1 cellular context compared by ENCODE assay signal in genomic region chr7:91264083-91264923, GRCh38.
A peak's percentile ranks its signal among the peaks of the same experiment; 100 is the strongest.
TF ChIP-seq lines count a peak whose summit lies in the region.

TSS of gene FZD1 (plus strand) at chr7:91264433. CDS start at chr7:91264881, 448 bp downstream.

TF ChIP-seq in K562, 482 proteins besides CTCF, POLR2A, EP300 and RAD21 (continued from another document and continues in another):
- TF ChIP-seq ZNF175 (CRISPR knock-in tag; IDR thresholded peaks at IDR 0.05; ENCODE audit: low read depth) (peak; percentile 25; the same call in 1 of the 2 replicates), TGIF2 (CRISPR knock-in tag; IDR thresholded peaks at IDR 0.05) (0 out of 2 replicates have a peak, but pooled peaks have one; percentile 56), NFE2 (IDR thresholded peaks at IDR 0.05; ENCODE audit: low read depth) (0 out of 2 replicates have a peak, but pooled peaks have one; percentile 2), ILK (tag; IDR thresholded peaks at IDR 0.05; ENCODE audit: borderline replicate concordance, low read depth) (no peak), HCFC1 (IDR thresholded peaks at IDR 0.05; ENCODE audit: low read depth, low read length) (peak; percentile 63), TEAD4 (IDR thresholded peaks at IDR 0.05; ENCODE audit: low read length) (peak; percentile 43; the same call in 1 of the 2 replicates), TEAD4 (CRISPR knock-in tag; IDR thresholded peaks at IDR 0.05; ENCODE audit: borderline replicate concordance) (no peak), GATAD2A (IDR thresholded peaks at IDR 0.05) (0 out of 2 replicates have a peak, but pooled peaks have one; percentile 0), MAZ (CRISPR knock-in tag; conservative IDR thresholded peaks at IDR 0.05 in 1 of 2, IDR thresholded peaks at IDR 0.05 in 1 of 2) (peak; percentile 99), TCF7 (IDR thresholded peaks at IDR 0.05; ENCODE audit: borderline replicate concordance) (0 out of 2 replicates have a peak, but pooled peaks have one; percentile 54), TEAD2 (tag; IDR thresholded peaks at IDR 0.05) (no peak), MCM7 (IDR thresholded peaks at IDR 0.05) (no peak), ZNF384 (IDR thresholded peaks at IDR 0.05; ENCODE audit: low read depth, low read length) (peak; percentile 46), GATAD2B (IDR thresholded peaks at IDR 0.05; ENCODE audit: borderline replicate concordance) (peak; percentile 49; the same call in 1 of the 2 replicates), ZMIZ1 (IDR thresholded peaks at IDR 0.05; ENCODE audit: low read depth in 2 of 2, low read length in 2 of 2) (peak in 1 of 2 experiments; percentile 72; a peak in 1 of 4 replicates), MNT (conservative IDR thresholded peaks at IDR 0.05) (peak; percentile 81 to 89), IRF2 (CRISPR knock-in tag; IDR thresholded peaks at IDR 0.05) (no peak), ATF4 (CRISPR knock-in tag; IDR thresholded peaks at IDR 0.05) (no peak), REST (CRISPR knock-in tag; IDR thresholded peaks at IDR 0.05; ENCODE audit: low read depth) (no peak; the same call in 1 of the 2 replicates), TAF1 (IDR thresholded peaks at IDR 0.05; ENCODE audit: control insufficient read depth, extremely low read depth, insufficient read depth, low read length, severe bottlenecking) (peak; percentile 43), RCOR1 (IDR thresholded peaks at IDR 0.05; ENCODE audit: borderline replicate concordance in 1 of 2, low read depth in 2 of 2, low read length in 2 of 2) (peak; percentile 35 to 89; a peak in 3 of 4 replicates), CC2D1A (IDR thresholded peaks at IDR 0.05) (0 out of 2 replicates have a peak, but pooled peaks have one; percentile 57), NONO (IDR thresholded peaks at IDR 0.05; ENCODE audit: low read depth in 2 of 2, low read length in 1 of 2) (peak; percentile 82 to 89), CAMTA2 (CRISPR knock-in tag; conservative IDR thresholded peaks at IDR 0.05) (no peak), RBBP5 (IDR thresholded peaks at IDR 0.05; ENCODE audit: borderline replicate concordance, insufficient read depth, low read length, poor library complexity, severe bottlenecking) (peak; percentile 44), FOXA3 (CRISPR knock-in tag; conservative IDR thresholded peaks at IDR 0.05 in 1 of 2, IDR thresholded peaks at IDR 0.05 in 1 of 2) (no peak), JUND (IDR thresholded peaks at IDR 0.05; ENCODE audit: borderline replicate concordance, low read depth, low read length) (peak; percentile 61; the same call in 1 of the 2 replicates), JUND (tag; IDR thresholded peaks at IDR 0.05; ENCODE audit: borderline replicate concordance, low read depth, low read length) (peak; percentile 44; the same call in 1 of the 3 replicates), GATA2 (CRISPR knock-in tag; IDR thresholded peaks at IDR 0.05) (no peak), CBX3 (IDR thresholded peaks at IDR 0.05; ENCODE audit: borderline replicate concordance in 1 of 2, low read length in 2 of 2) (peak in 1 of 2 experiments; percentile 88; a peak in 1 of 3 replicates), KDM2B (CRISPR knock-in tag; IDR thresholded peaks at IDR 0.05) (peak; percentile 83), NCOA2 (IDR thresholded peaks at IDR 0.05; ENCODE audit: partially characterized antibody in 2 of 2) (peak in 1 of 2 experiments; percentile 100), RHOXF2B (CRISPR knock-in tag; conservative IDR thresholded peaks at IDR 0.05) (no peak), E2F3 (CRISPR knock-in tag; IDR thresholded peaks at IDR 0.05) (peak; percentile 59; the same call in 1 of the 2 replicates), ZKSCAN1 (IDR thresholded peaks at IDR 0.05; ENCODE audit: low read depth, low read length) (peak; percentile 76), CEBPG (CRISPR knock-in tag; IDR thresholded peaks at IDR 0.05) (no peak), CEBPG (tag; conservative IDR thresholded peaks at IDR 0.05 in 1 of 2, IDR thresholded peaks at IDR 0.05 in 1 of 2) (no peak), MEIS2 (IDR thresholded peaks at IDR 0.05; ENCODE audit: partially characterized antibody) (peak; percentile 56), KDM4B (IDR thresholded peaks at IDR 0.05; ENCODE audit: borderline replicate concordance in 2 of 2, low read depth in 1 of 2) (peak in 1 of 2 experiments; percentile 90; a peak in 1 of 4 replicates), KDM1A (IDR thresholded peaks at IDR 0.05) (peak; percentile 29 to 49; a peak in 2 of 4 replicates), STAG1 (CRISPR knock-in tag; IDR thresholded peaks at IDR 0.05; ENCODE audit: borderline replicate concordance) (no peak), ZNF431 (CRISPR knock-in tag; IDR thresholded peaks at IDR 0.05) (no peak), KHSRP (IDR thresholded peaks at IDR 0.05) (no peak), SP2 (IDR thresholded peaks at IDR 0.05; ENCODE audit: extremely low read depth, low read depth, low read length, poor library complexity, severe bottlenecking) (no peak), NRF1 (conservative IDR thresholded peaks at IDR 0.05 in 1 of 2, IDR thresholded peaks at IDR 0.05 in 1 of 2) (peak; percentile 69 to 78), SAFB (IDR thresholded peaks at IDR 0.05; ENCODE audit: borderline replicate concordance, low read depth, low read length) (0 out of 2 replicates have a peak, but pooled peaks have one; percentile 26), SREBF1 (IDR thresholded peaks at IDR 0.05; ENCODE audit: borderline replicate concordance, low read depth, low read length) (no peak), HNRNPLL (IDR thresholded peaks at IDR 0.05; ENCODE audit: low read depth, low read length, poor library complexity, severe bottlenecking) (peak; percentile 99), BDP1 (IDR thresholded peaks at IDR 0.05; ENCODE audit: insufficient read depth, insufficient read length) (no peak), SMARCA5 (IDR thresholded peaks at IDR 0.05) (peak; percentile 100), GMEB1 (CRISPR knock-in tag; IDR thresholded peaks at IDR 0.05) (peak; percentile 77), MYBL2 (IDR thresholded peaks at IDR 0.05; ENCODE audit: low read depth) (no peak), MYBL2 (CRISPR knock-in tag; IDR thresholded peaks at IDR 0.05; ENCODE audit: borderline replicate concordance) (no peak), GABPB1 (CRISPR knock-in tag; IDR thresholded peaks at IDR 0.05) (peak; percentile 76), ZNF232 (CRISPR knock-in tag; IDR thresholded peaks at IDR 0.05) (no peak), MCM5 (IDR thresholded peaks at IDR 0.05; ENCODE audit: low read depth) (no peak), TRIM24 (IDR thresholded peaks at IDR 0.05) (peak; percentile 69 to 86; a peak in 3 of 4 replicates)
- TF ChIP-seq, protein P1, sequence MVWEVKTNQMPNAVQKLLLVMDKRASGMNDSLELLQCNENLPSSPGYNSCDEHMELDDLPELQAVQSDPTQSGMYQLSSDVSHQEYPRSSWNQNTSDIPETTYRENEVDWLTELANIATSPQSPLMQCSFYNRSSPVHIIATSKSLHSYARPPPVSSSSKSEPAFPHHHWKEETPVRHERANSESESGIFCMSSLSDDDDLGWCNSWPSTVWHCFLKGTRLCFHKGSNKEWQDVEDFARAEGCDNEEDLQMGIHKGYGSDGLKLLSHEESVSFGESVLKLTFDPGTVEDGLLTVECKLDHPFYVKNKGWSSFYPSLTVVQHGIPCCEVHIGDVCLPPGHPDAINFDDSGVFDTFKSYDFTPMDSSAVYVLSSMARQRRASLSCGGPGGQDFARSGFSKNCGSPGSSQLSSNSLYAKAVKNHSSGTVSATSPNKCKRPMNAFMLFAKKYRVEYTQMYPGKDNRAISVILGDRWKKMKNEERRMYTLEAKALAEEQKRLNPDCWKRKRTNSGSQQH (CRISPR knock-in tag; IDR thresholded peaks at IDR 0.05) = peak; percentile 62; the same call in 1 of the 2 replicates
- TF ChIP-seq, protein P2, sequence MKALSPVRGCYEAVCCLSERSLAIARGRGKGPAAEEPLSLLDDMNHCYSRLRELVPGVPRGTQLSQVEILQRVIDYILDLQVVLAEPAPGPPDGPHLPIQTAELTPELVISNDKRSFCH (CRISPR knock-in tag; IDR thresholded peaks at IDR 0.05) = no peak
- TF ChIP-seq, protein P2 (tag; IDR thresholded peaks at IDR 0.05) = 0 out of 2 replicates have a peak, but pooled peaks have one; percentile 38
- TF ChIP-seq, protein P3, sequence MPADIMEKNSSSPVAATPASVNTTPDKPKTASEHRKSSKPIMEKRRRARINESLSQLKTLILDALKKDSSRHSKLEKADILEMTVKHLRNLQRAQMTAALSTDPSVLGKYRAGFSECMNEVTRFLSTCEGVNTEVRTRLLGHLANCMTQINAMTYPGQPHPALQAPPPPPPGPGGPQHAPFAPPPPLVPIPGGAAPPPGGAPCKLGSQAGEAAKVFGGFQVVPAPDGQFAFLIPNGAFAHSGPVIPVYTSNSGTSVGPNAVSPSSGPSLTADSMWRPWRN (IDR thresholded peaks at IDR 0.05; ENCODE audit: low read depth) = peak; percentile 86
